10 cellular contexts compared by ENCODE assay signal in genomic region chr7:102321351-102322201, GRCh38. TPM values are rescaled to one million over a fixed set of nuclear protein-coding genes. Genes with fewer than 3 reads are reported as not detected.
A peak's percentile ranks its signal among the peaks of the same experiment; 100 is the strongest.
DNase-seq lines count a peak whose midpoint lies in the region; ATAC-seq and TF ChIP-seq lines count a peak whose summit lies in the region.
"Had no signal": no experiment of that assay in that cellular context is flagged by ENCODE, and none has a peak within 500 bp of the region (broad histone marks: within the 10 kb centered on the region; RNA-seq: fewer than 3 reads in every experiment).

No MANE protein-coding gene starts in this region.

- no peak overlapping the region for H3K23ac ChIP-seq in H9 (ENCODE audit: insufficient read length, low read depth, low read length)

- H3K4me2 ChIP-seq in H9 (ENCODE audit: insufficient read depth, insufficient read length, low read length) = peak overlapping the region; percentile 1

- H3T11ph ChIP-seq in H9 (ENCODE audit: low read length) = no peak overlapping the region

- no CpG with 5 or more reads among the region's 73 CpGs for WGBS in H9 (ENCODE audit: extremely low coverage, insufficient read length, low lambda C conversion rate)
- 30 to 33% methylated on average over 65 to 73 of the region's 73 CpGs for WGBS in esophagus, 2 donors

- H4K91ac ChIP-seq in H9 (ENCODE audit: insufficient read length, low read depth, low read length) = no peak overlapping the region

- no peaks in the 10 kb centered on the region for H4K20me1 ChIP-seq in H9 (ENCODE audit: control insufficient read depth, insufficient read depth, insufficient read length)

- intact Hi-C loops in natural killer cell (cut with micrococcal nuclease) = no loop called here
- intact Hi-C loops in breast epithelium (cut with DNase I; ENCODE audit: low total_unique reads) = no loop called here

- H3K14ac ChIP-seq in H9 (ENCODE audit: insufficient read depth, low read length) = no peak overlapping the region

- H2AK5ac ChIP-seq in H9 (ENCODE audit: insufficient read length, low read length) = no peak overlapping the region

- H3K23me2 ChIP-seq in H9 (ENCODE audit: insufficient read length, low read depth, low read length, poor library complexity, severe bottlenecking) = no peaks in the 10 kb centered on the region

- no peak overlapping the region for H4K5ac ChIP-seq in H9 (ENCODE audit: insufficient read length, low read depth, low read length)

- H2BK120ac ChIP-seq in H9 (ENCODE audit: low read depth, low read length, poor library complexity, severe bottlenecking) = no peak overlapping the region

- no peak overlapping the region for H4K8ac ChIP-seq in H9 (replicated peaks; ENCODE audit: insufficient read length, low read depth, low read length)

- no peak overlapping the region for H3K4ac ChIP-seq in H9 (ENCODE audit: low read depth, low read length)

- TF ChIP-seq CTCF in H9 (conservative IDR thresholded peaks at IDR 0.05) (no peak; the same call in 2 of the 3 replicates), natural killer cell (IDR thresholded peaks at IDR 0.05) (no peak), breast epithelium (IDR thresholded peaks at IDR 0.05) (no peak)

- no peak overlapping the region for H2BK5ac ChIP-seq in H9 (ENCODE audit: insufficient read length, low read length)

- peak overlapping the region; percentile 15 to 28 for H3K4me3 ChIP-seq in esophagus (ENCODE audit: low read depth in 1 of 2, low read length in 2 of 2)
- peak overlapping the region in 1 of 3 donors; percentile 39 for H3K4me3 ChIP-seq in breast epithelium
- H3K4me3 ChIP-seq: ovary had no signal

- H3K18ac ChIP-seq in H9 (ENCODE audit: insufficient read length, low read depth, low read length) = no peak overlapping the region

- H2BK15ac ChIP-seq in H9 (ENCODE audit: low read depth, low read length) = no peak overlapping the region

- H3K27me3 ChIP-seq in H9 (ENCODE audit: insufficient read depth, low read length) = no peaks in the 10 kb centered on the region
- H3K27me3 ChIP-seq in esophagus (ENCODE audit: control insufficient read depth in 1 of 2, insufficient read depth in 2 of 2, low read length in 2 of 2) = no peaks in the 10 kb centered on the region
- H3K27me3 ChIP-seq in breast epithelium = no peaks in the 10 kb centered on the region
- H3K27me3 ChIP-seq: ovary had no signal

- H3K36me3 Mint-ChIP-seq in H9 (ENCODE audit: insufficient read depth in 1 of 3, low read depth in 3 of 3) (peaks cover 0 to 6% (median 6%) of the 10 kb centered on the region in 3 experiments; a peak in 3 of 7 replicates), natural killer cell (no peaks in the 10 kb centered on the region)

- DNase-seq in DMS153 (lab: John Stamatoyannopoulos, UW) (peak; percentile 14), H9 (peak; percentile 62), natural killer cell (no peak), NCI-H82 (lab: John Stamatoyannopoulos, UW) (no peak), NCI-H2171 treated with DMSO at 0.1 percent for 48 hours (lab: John Stamatoyannopoulos, UW) (no peak), breast epithelium (ENCODE audit: low spot score in 2 of 2) (no peak)
- DNase-seq: ovary, SHP77 treated with DMSO at 0.1 percent for 48 hours had no signal

- no peaks in the 10 kb centered on the region for H3K36me3 ChIP-seq in esophagus (ENCODE audit: control insufficient read depth in 2 of 2, insufficient read depth in 2 of 2, low read length in 1 of 2)
- H3K36me3 ChIP-seq in breast epithelium = no peaks in the 10 kb centered on the region
- H3K36me3 ChIP-seq: ovary had no signal

- H3K9ac ChIP-seq in H9 (ENCODE audit: extremely low read depth, insufficient read length, low read length) = no peak overlapping the region

- H3K27me3 Mint-ChIP-seq in H9 (ENCODE audit: low read depth) (peaks cover 19% of the 10 kb centered on the region), natural killer cell (ENCODE audit: low read depth in 2 of 2) (peaks cover 0 to 12% of the 10 kb centered on the region in 2 donors)

- H3K9me3 Mint-ChIP-seq in H9 = no peaks in the 10 kb centered on the region
- H3K9me3 Mint-ChIP-seq in natural killer cell = no peaks in the 10 kb centered on the region

- peaks cover 13 to 23% of the 10 kb centered on the region in 2 experiments for H3K4me1 Mint-ChIP-seq in H9
- no peaks in the 10 kb centered on the region for H3K4me1 Mint-ChIP-seq in natural killer cell

- H3K4me3 Mint-ChIP-seq in H9 (peak overlapping the region in 1 of 2 experiments; percentile 38; a peak in 2 of 5 replicates), natural killer cell (no peak overlapping the region)

- no peak for TF ChIP-seq POLR2A in breast epithelium (IDR thresholded peaks at IDR 0.05)

- ATAC-seq in natural killer cell (peak in 2 of 3 donors; percentile 63 to 74), GM21423 (IDR thresholded peaks at IDR 0.05; ENCODE audit: unreplicated experiment) (no peak)

- no peak overlapping the region for H3K27ac ChIP-seq in H9 (ENCODE audit: insufficient read length, low read depth, low read length)
- H3K27ac ChIP-seq in esophagus (ENCODE audit: low read depth in 2 of 2, low read length in 1 of 2) = peak overlapping the region; percentile 14 to 50
- no peak overlapping the region for H3K27ac ChIP-seq in breast epithelium
- H3K27ac ChIP-seq: ovary had no signal

- H3K27ac Mint-ChIP-seq in H9 = peak overlapping the region in 1 of 3 experiments; percentile 72; a peak in 1 of 7 replicates
- no peak overlapping the region for H3K27ac Mint-ChIP-seq in natural killer cell

- no peaks in the 10 kb centered on the region for H3K9me3 ChIP-seq in H9 (ENCODE audit: control insufficient read depth, low read depth, low read length)
- H3K9me3 ChIP-seq in esophagus (ENCODE audit: control insufficient read depth in 2 of 2, insufficient read depth in 1 of 2, low read depth in 1 of 2, low read length in 1 of 2) = peaks cover 0 to 2% of the 10 kb centered on the region in 2 donors
- H3K9me3 ChIP-seq in breast epithelium = no peaks in the 10 kb centered on the region
- H3K9me3 ChIP-seq: ovary had no signal

- H2BK20ac ChIP-seq in H9 (ENCODE audit: low read depth, low read length, poor library complexity, severe bottlenecking) = no peak overlapping the region

- H3K4me1 ChIP-seq in H9 (ENCODE audit: insufficient read depth, low read length) (no peaks in the 10 kb centered on the region; the same call in 1 of the 2 replicates), esophagus (ENCODE audit: control insufficient read depth in 2 of 2, insufficient read depth in 2 of 2, low read length in 1 of 2) (peaks cover 0 to 7% of the 10 kb centered on the region in 2 donors), breast epithelium (no peaks in the 10 kb centered on the region)

- H3K79me2 ChIP-seq in H9 (ENCODE audit: insufficient read depth, low read length) = no peaks in the 10 kb centered on the region

- no peaks in the 10 kb centered on the region for H3K79me1 ChIP-seq in H9 (ENCODE audit: insufficient read depth, low read depth, low read length, poor library complexity, severe bottlenecking)

- H2AFZ ChIP-seq in H9 (ENCODE audit: low read length) = no peak overlapping the region

- H3K56ac ChIP-seq in H9 (ENCODE audit: insufficient read length, low read depth, low read length) = no peak overlapping the region

- H2BK12ac ChIP-seq in H9 (ENCODE audit: insufficient read length, low read depth, low read length) = no peak overlapping the region

RNA-seq across cellular contexts. Expression of gene SPDYE6, which starts 34.7 kb away (rescaled TPM):
- total RNA-seq in H9 (2021) (not detected in 2 replicates), natural killer cell (not detected), breast epithelium (under 1 TPM in 1 of 3 donors, not detected in 2; 0.33 TPM)
- polyA plus RNA-seq in esophagus = under 1 TPM in 1 of 2 donors, not detected in 1; 0.22 TPM
- total RNA-seq: ovary had no signal
- polyA plus RNA-seq: ovary had no signal

RNA-seq across cellular contexts. Expression of gene SH2B2, which starts 34.9 kb away (rescaled TPM):
- 9.4 and 10.4 TPM in 2 replicates for total RNA-seq in H9 (2021)
- polyA plus RNA-seq in esophagus = 1 to 10 TPM; 1.0 to 1.4 TPM
- total RNA-seq in natural killer cell = 1 to 10 TPM; 1.6 to 2.9 (median 2.0) TPM
- 1 to 10 TPM; 1.6 to 6.6 (median 4.0) TPM for total RNA-seq in breast epithelium

Comparison
In these comparisons a context has a peak if more than half of its experiments do, and no peak if none do; other contexts are left out.
1. DNase-seq: peak in DMS153 (single experiment) and H9 (single experiment); none in natural killer cell (single experiment), NCI-H82 (single experiment), NCI-H2171 treated with DMSO at 0.1 percent for 48 hours (single experiment) and breast epithelium (0 of 2).
2. H3K27ac ChIP-seq: peak in esophagus (2 of 2); none in H9 (single experiment) and breast epithelium (0 of 2).